In genomic region chr10:5685764-5686240, GRCh38 we compare ENCODE assay signal across 8 cellular contexts. TPM values are rescaled to one million over a fixed set of nuclear protein-coding genes. Genes with fewer than 3 reads are reported as not detected.
DNase-seq lines count a peak whose midpoint lies in the region; ATAC-seq and TF ChIP-seq lines count a peak whose summit lies in the region.

No MANE protein-coding gene starts in this region.

- no peaks in the 10 kb centered on the region for H3K36me3 ChIP-seq in CD8-positive, alpha-beta T cell (ENCODE audit: insufficient read depth, low read length)

- H3K27me3 Mint-ChIP-seq in CD8-positive, alpha-beta T cell (ENCODE audit: low read depth) = no peaks in the 10 kb centered on the region
- H3K27me3 Mint-ChIP-seq in naive thymus-derived CD8-positive, alpha-beta T cell = no peaks in the 10 kb centered on the region

- no peak for TF ChIP-seq CTCF in CD8-positive, alpha-beta T cell (IDR thresholded peaks at IDR 0.05)
- TF ChIP-seq CTCF in LNCaP clone FGC (IDR thresholded peaks at IDR 0.05; ENCODE audit: control insufficient read depth, extremely low read depth, insufficient read depth) (no peak), choroid plexus epithelial cell (conservative IDR thresholded peaks at IDR 0.05; ENCODE audit: low read depth, low read length) (no peak)

- ATAC-seq in CD8-positive, alpha-beta T cell = no peak
- no peak for ATAC-seq in naive thymus-derived CD8-positive, alpha-beta T cell
- ATAC-seq in sciatic nerve (no peak), GM18873 (IDR thresholded peaks at IDR 0.05; ENCODE audit: low FRiP score, unreplicated experiment) (no peak)

- no peaks in the 10 kb centered on the region for H3K27me3 ChIP-seq in CD8-positive, alpha-beta T cell (ENCODE audit: insufficient read depth, low read length)

- H3K4me1 ChIP-seq in CD8-positive, alpha-beta T cell (ENCODE audit: insufficient read depth, low read length) = peaks cover 44% of the 10 kb centered on the region

- peak overlapping the region; percentile 85 for H3K27ac ChIP-seq in CD8-positive, alpha-beta T cell (ENCODE audit: low read depth, low read length)

- intact Hi-C loops in CD8-positive, alpha-beta T cell (cut with DNase I, micrococcal nuclease) = loop anchor here (1.0 to 10.0 kb wide), 8 partner anchors 25 to 1911 kb away; partner anchors contain the start of genes IL15RA (in 2 of the 2) and ANKRD16 (in 1 of the 2)
- intact Hi-C loops in sciatic nerve (cut with DNase I) = loop anchor here (10.0 kb wide), 1 partner anchor 189 kb away; no protein-coding TSS in a partner anchor

- peak overlapping the region; percentile 88 for H3K4me3 ChIP-seq in CD8-positive, alpha-beta T cell (ENCODE audit: low read depth, low read length)
- peak overlapping the region; percentile 71 for H3K4me3 ChIP-seq in LNCaP clone FGC (ENCODE audit: low read depth, low read length)
- peak overlapping the region; percentile 68 for H3K4me3 ChIP-seq in choroid plexus epithelial cell (ENCODE audit: low read depth, low read length)

- no peaks in the 10 kb centered on the region for H3K9me3 Mint-ChIP-seq in CD8-positive, alpha-beta T cell
- H3K9me3 Mint-ChIP-seq in naive thymus-derived CD8-positive, alpha-beta T cell = no peaks in the 10 kb centered on the region

- POLR2A ChIA-PET in CD8-positive, alpha-beta T cell (lab: Charles Lee) = no interaction called here
- POLR2A ChIA-PET in naive thymus-derived CD8-positive, alpha-beta T cell (lab: Charles Lee) = interaction anchor here (2.3 kb wide), 1 partner anchor 128 kb away, joined by 16 read pairs; the partner anchor contains the start of gene GDI2

- CTCF ChIA-PET in CD8-positive, alpha-beta T cell (lab: Charles Lee) = interaction anchor here (1.2 kb wide), 1 partner anchor 189 kb away, joined by 3 read pairs; no protein-coding TSS in a partner anchor

- H3K27ac Mint-ChIP-seq in CD8-positive, alpha-beta T cell = peak overlapping the region; percentile 96
- H3K27ac Mint-ChIP-seq in naive thymus-derived CD8-positive, alpha-beta T cell = peak overlapping the region; percentile 95 to 99 (median 98)

- H3K4me1 Mint-ChIP-seq in CD8-positive, alpha-beta T cell (ENCODE audit: low read depth) = peaks cover 49% of the 10 kb centered on the region
- peaks cover 17 to 60% (median 48%) of the 10 kb centered on the region in 4 donors for H3K4me1 Mint-ChIP-seq in naive thymus-derived CD8-positive, alpha-beta T cell

- peak overlapping the region; percentile 92 for H3K4me3 Mint-ChIP-seq in CD8-positive, alpha-beta T cell
- H3K4me3 Mint-ChIP-seq in naive thymus-derived CD8-positive, alpha-beta T cell = peak overlapping the region; percentile 92 to 99 (median 97)

- H3K36me3 Mint-ChIP-seq in CD8-positive, alpha-beta T cell = peaks cover 19% of the 10 kb centered on the region
- H3K36me3 Mint-ChIP-seq in naive thymus-derived CD8-positive, alpha-beta T cell = peaks cover 0 to 11% (median 0%) of the 10 kb centered on the region in 3 donors

- H3K9me3 ChIP-seq in CD8-positive, alpha-beta T cell (ENCODE audit: low read length) = no peaks in the 10 kb centered on the region

- DNase-seq in CD8-positive, alpha-beta T cell = no peak
- DNase-seq in LNCaP clone FGC (ENCODE audit: low read depth) = no peak
- peak; percentile 31 for DNase-seq in choroid plexus epithelial cell (ENCODE audit: low read depth)
- DNase-seq in naive thymus-derived CD8-positive, alpha-beta T cell = peak in 1 of 10 donors; percentile 19
- no peak for DNase-seq in activated gamma-delta T cell treated with Interleukin-2 at 50 U/mL for 16 hours
- DNase-seq in activated CD4-positive, CD25-positive, alpha-beta regulatory T cell (lab: John Stamatoyannopoulos, UW) = no peak
- no peak for DNase-seq in sciatic nerve (ENCODE audit: low spot score)

RNA-seq across cellular contexts. Expression of gene TASOR2, which starts 1.2 kb away (rescaled TPM):
- 10 to 100 TPM; 52.7 to 61.2 TPM for total RNA-seq in CD8-positive, alpha-beta T cell
- total RNA-seq in naive thymus-derived CD8-positive, alpha-beta T cell = 10 to 100 TPM; 70.4 to 81.6 TPM
- 10 to 100 TPM; 14.1 to 17.3 (median 14.9) TPM for polyA plus RNA-seq in naive thymus-derived CD8-positive, alpha-beta T cell
- 77.3 TPM for total RNA-seq in sciatic nerve

RNA-seq across cellular contexts. Expression of gene ASB13, which starts 19.4 kb away (rescaled TPM):
- 1 to 10 TPM; 1.6 to 1.9 TPM for total RNA-seq in CD8-positive, alpha-beta T cell
- 10 to 100 TPM; 11.5 to 18.5 TPM for total RNA-seq in naive thymus-derived CD8-positive, alpha-beta T cell
- 10 to 100 TPM; 12.5 to 23.9 (median 23.1) TPM for polyA plus RNA-seq in naive thymus-derived CD8-positive, alpha-beta T cell
- total RNA-seq in sciatic nerve = 18.9 TPM
